16 cellular contexts compared by ENCODE assay signal in the genomic region with DNA sequence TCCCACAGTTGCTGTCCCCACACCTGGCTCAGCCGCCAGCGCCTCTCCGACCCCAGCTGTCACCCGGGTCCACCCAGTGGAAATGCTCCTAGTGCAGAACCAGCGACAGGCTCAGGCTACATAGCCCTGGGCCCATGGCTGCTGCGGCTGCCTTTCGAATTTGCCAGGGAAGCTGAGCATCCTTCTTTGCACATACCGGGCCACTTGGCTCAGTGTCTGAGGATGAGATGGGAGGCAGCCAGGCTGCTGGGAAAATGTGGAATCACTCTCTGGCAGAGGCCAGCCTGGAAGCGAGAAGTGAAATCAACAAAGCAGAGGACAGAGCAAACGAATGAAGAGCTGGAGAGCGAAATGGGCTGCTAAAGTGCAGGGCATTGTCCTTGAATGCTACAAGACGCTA.
"Had no signal": no experiment of that assay in that cellular context is flagged by ENCODE, and none has a peak within 500 bp of the region (broad histone marks: within the 10 kb centered on the region; RNA-seq: fewer than 3 reads in every experiment).

No MANE protein-coding gene starts in this region.

- H3K27me3 ChIP-seq: neutrophil, right lobe of liver, thyroid gland had no signal

- H3K4me3 ChIP-seq: lung, psoas muscle, right lobe of liver, smooth muscle cell, stomach, thyroid gland had no signal

- ATAC-seq: effector memory CD8-positive, alpha-beta T cell; natural killer cell; psoas muscle; right lobe of liver; stimulated activated effector memory CD8-positive, alpha-beta T cell treated with anti-CD3 and anti-CD28 coated beads, Interleukin-12 subunit alpha, Interleukin-12 subunit beta, amount 100 ng/mL, for 72 hours had no signal

- DNase-seq: cortex of kidney; effector memory CD8-positive, alpha-beta T cell; immature natural killer cell; natural killer cell; psoas muscle; stimulated activated CD4-positive, alpha-beta T cell treated with anti-CD3 and anti-CD28 coated beads, Interleukin-12 subunit alpha, Interleukin-12 subunit beta, amount 100 ng/mL, for 4 hours; stimulated activated CD4-positive, alpha-beta T cell treated with anti-CD3 and anti-CD28 coated beads, Interleukin-1b, Interleukin-23, amount 100 ng/mL, for 48 hours; stimulated activated CD4-positive, alpha-beta T cell treated with anti-CD3 and anti-CD28 coated beads, Interleukin-4, amount 100 ng/mL, for 24 hours; stimulated activated naive CD4-positive, alpha-beta T cell treated with Interleukin-2 at 50 U/mL for 16 hours; stomach had no signal

- H3K36me3 ChIP-seq: neutrophil, right lobe of liver, stomach, thyroid gland had no signal
